In genomic region chr9:132214027-132214622, GRCh38 we compare ENCODE assay signal across 7 cellular contexts. TPM values are rescaled to one million over a fixed set of nuclear protein-coding genes. Genes with fewer than 3 reads are reported as not detected.
DNase-seq lines count a peak whose midpoint lies in the region; ATAC-seq lines count a peak whose summit lies in the region.

No MANE protein-coding gene starts in this region.

- peaks cover 7% of the 10 kb centered on the region for H3K4me1 ChIP-seq in rectal smooth muscle tissue (ENCODE audit: control insufficient read depth, insufficient read depth, low read length)

- no peaks in the 10 kb centered on the region for H3K9me3 Mint-ChIP-seq in activated T-helper 17 cell treated with anti-CD3 and anti-CD28 coated beads, Interleukin-2, amount 50 U/mL, for 72 hours

- no peak overlapping the region for H3K4me3 Mint-ChIP-seq in activated T-helper 17 cell treated with anti-CD3 and anti-CD28 coated beads, Interleukin-2, amount 50 U/mL, for 72 hours

- no peaks in the 10 kb centered on the region for H3K27me3 ChIP-seq in rectal smooth muscle tissue (ENCODE audit: control insufficient read depth, insufficient read depth, low read length)

- no peaks in the 10 kb centered on the region for H3K36me3 Mint-ChIP-seq in activated T-helper 17 cell treated with anti-CD3 and anti-CD28 coated beads, Interleukin-2, amount 50 U/mL, for 72 hours (ENCODE audit: low read depth)

- intact Hi-C loops in cardiac septum (cut with DNase I): no loop called here

- H3K27ac ChIP-seq in rectal smooth muscle tissue (ENCODE audit: low read depth, low read length): peak overlapping the region; percentile 46

- peaks cover 3% of the 10 kb centered on the region for H3K27me3 Mint-ChIP-seq in activated T-helper 17 cell treated with anti-CD3 and anti-CD28 coated beads, Interleukin-2, amount 50 U/mL, for 72 hours

- no peak for ATAC-seq in activated T-helper 17 cell treated with anti-CD3 and anti-CD28 coated beads, Interleukin-2, amount 50 U/mL, for 72 hours (replicated peaks)

- H3K9ac ChIP-seq in rectal smooth muscle tissue (ENCODE audit: low read length): no peak overlapping the region

- H3K4me1 Mint-ChIP-seq in activated T-helper 17 cell treated with anti-CD3 and anti-CD28 coated beads, Interleukin-2, amount 50 U/mL, for 72 hours: peaks cover 5% of the 10 kb centered on the region

- DNase-seq in HS-5 (ENCODE audit: low read depth) (peak; percentile 83), SW480 (ENCODE audit: low spot score) (peak; percentile 73), cardiac septum (ENCODE audit: low spot score) (peak; percentile 93), HT-29 (ENCODE audit: low spot score) (no peak), NOMO-1 treated with DMSO at 0.1 percent for 48 hours (lab: John Stamatoyannopoulos, UW; ENCODE audit: unreplicated experiment) (no peak)

- no peak overlapping the region for H3K4me3 ChIP-seq in rectal smooth muscle tissue (ENCODE audit: low read length)

- H3K27ac Mint-ChIP-seq in activated T-helper 17 cell treated with anti-CD3 and anti-CD28 coated beads, Interleukin-2, amount 50 U/mL, for 72 hours: no peak overlapping the region

- H3K36me3 ChIP-seq in rectal smooth muscle tissue (ENCODE audit: control insufficient read depth, insufficient read depth, low read length): no peaks in the 10 kb centered on the region

RNA-seq across cellular contexts. Expression of gene NTNG2, which starts 52.3 kb away (rescaled TPM):
- total RNA-seq in cardiac septum: 7.7 TPM
- total RNA-seq in HT-29 (2014; rRNA removed; shearing (Covaris generic)): not detected in 2 replicates
- 1 to 10 TPM in 1 of 2 donors, under 1 TPM in 1; 0.82 to 2.2 TPM for total RNA-seq in activated T-helper 17 cell treated with anti-CD3 and anti-CD28 coated beads, Interleukin-2, amount 50 U/mL, for 72 hours

Comparison
In these comparisons a context has a peak if more than half of its experiments do, and no peak if none do; other contexts are left out.
1. DNase-seq: peak in HS-5 (single experiment), SW480 (single experiment) and cardiac septum (single experiment); none in HT-29 (single experiment) and NOMO-1 treated with DMSO at 0.1 percent for 48 hours (single experiment).